In the genomic region with DNA sequence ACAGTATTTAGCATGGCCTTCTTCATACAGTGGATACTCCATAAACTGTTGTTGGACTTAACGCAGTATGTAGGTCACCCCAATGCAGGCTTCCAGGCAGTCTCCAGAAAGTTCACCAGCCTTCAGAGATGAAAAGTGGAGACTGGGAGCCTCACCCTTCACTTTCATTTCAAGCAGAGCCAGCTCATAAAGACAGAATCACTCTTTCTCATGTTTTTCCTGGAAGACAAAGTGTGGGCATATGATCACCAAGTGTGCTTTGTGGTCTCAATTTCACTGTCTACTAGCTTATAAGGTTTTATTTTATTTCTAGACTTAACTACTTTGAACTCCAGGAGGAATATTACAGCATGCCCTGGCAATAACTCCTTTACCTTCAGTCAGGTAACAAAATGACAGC, we compare ENCODE assay signal across 19 cellular contexts. TPM values are rescaled to one million over a fixed set of nuclear protein-coding genes. Genes with fewer than 3 reads are reported as not detected.
"Had no signal": no experiment of that assay in that cellular context is flagged by ENCODE, and none has a peak within 500 bp of the region (broad histone marks: within the 10 kb centered on the region; RNA-seq: fewer than 3 reads in every experiment).

No MANE protein-coding gene starts in this region.

- H3K4me3 ChIP-seq: ascending aorta, gastrocnemius medialis, prostate gland, right atrium auricular region, tibial artery had no signal

- H3K27ac Mint-ChIP-seq: T-cell had no signal

- H3K36me3 Mint-ChIP-seq: T-cell had no signal

- H3K9me3 ChIP-seq: ascending aorta, gastrocnemius medialis, prostate gland, right atrium auricular region, tibial artery had no signal

- ATAC-seq: gastrocnemius medialis, left ventricle myocardium superior, SK-N-SH treated with all-trans-retinoic acid at 6 μM for 48 hours, T-cell had no signal

- H3K9me3 Mint-ChIP-seq: T-cell had no signal

- H3K4me1 ChIP-seq: ascending aorta, gastrocnemius medialis, prostate gland, right atrium auricular region, tibial artery had no signal

- H3K36me3 ChIP-seq: ascending aorta, gastrocnemius medialis, prostate gland, right atrium auricular region, tibial artery had no signal

- DNase-seq: activated CD4-positive, CD25-positive, alpha-beta regulatory T cell; activated naive CD4-positive, alpha-beta T cell; cerebellar nuclear complex; cortex of kidney; erythroblast; gastrocnemius medialis; head of caudate nucleus; kidney glomerular epithelial cell; left ventricle myocardium superior; stimulated activated CD4-positive, alpha-beta T cell treated with anti-CD3 and anti-CD28 coated beads, Interleukin-12 subunit alpha, Interleukin-12 subunit beta, amount 100 ng/mL, for 4 hours; T-cell; T-helper 9 cell; tibial artery had no signal

- H3K27ac ChIP-seq: ascending aorta, gastrocnemius medialis, prostate gland, right atrium auricular region, tibial artery had no signal

- H3K4me3 Mint-ChIP-seq: T-cell had no signal

- H3K27me3 ChIP-seq: ascending aorta, gastrocnemius medialis, right atrium auricular region, tibial artery had no signal

RNA-seq across cellular contexts. Expression of a gene that starts 26.3 kb away (rescaled TPM):
- total RNA-seq: ascending aorta, left ventricle myocardium superior, osteocyte, right atrium auricular region, subcutaneous adipose tissue had no signal
